ENCODE assay signal across 23 cellular contexts in genomic region chr5:115858396-115858795, GRCh38. TPM values are rescaled to one million over a fixed set of nuclear protein-coding genes. Genes with fewer than 3 reads are reported as not detected.
DNase-seq lines count a peak whose midpoint lies in the region; ATAC-seq and TF ChIP-seq lines count a peak whose summit lies in the region.
"Had no signal": no experiment of that assay in that cellular context is flagged by ENCODE, and none has a peak within 500 bp of the region (broad histone marks: within the 10 kb centered on the region; RNA-seq: fewer than 3 reads in every experiment).

No MANE protein-coding gene starts in this region.

- H3K27me3 ChIP-seq in ACC112 (ENCODE audit: insufficient read depth, low read length): no peaks in the 10 kb centered on the region
- H3K27me3 ChIP-seq in RWPE2 (ENCODE audit: insufficient read depth, poor library complexity, severe bottlenecking): no peaks in the 10 kb centered on the region
- H3K27me3 ChIP-seq in hepatocyte: no peaks in the 10 kb centered on the region
- H3K27me3 ChIP-seq in SK-N-SH (ENCODE audit: insufficient read depth): no peaks in the 10 kb centered on the region
- H3K27me3 ChIP-seq: dorsolateral prefrontal cortex had no signal

- H3K36me3 ChIP-seq in ACC112 (ENCODE audit: insufficient read depth, low read length): peaks cover 8% of the 10 kb centered on the region; the same call in 1 of the 2 replicates
- H3K36me3 ChIP-seq in RWPE2 (ENCODE audit: low read depth): no peaks in the 10 kb centered on the region
- no peaks in the 10 kb centered on the region for H3K36me3 ChIP-seq in hepatocyte (replicated peaks; ENCODE audit: insufficient read depth, low read depth)
- H3K36me3 ChIP-seq in SK-N-SH (replicated peaks in 1 of 2; ENCODE audit: control insufficient read depth in 1 of 2, insufficient read depth in 2 of 2, low read length in 1 of 2): no peaks in the 10 kb centered on the region

- H3K4me1 Mint-ChIP-seq in immature natural killer cell: peaks cover 7 to 24% of the 10 kb centered on the region in 2 donors

- H3K79me2 ChIP-seq in ACC112 (ENCODE audit: control insufficient read depth, insufficient read depth, low read length, unreplicated experiment): peaks cover 73% of the 10 kb centered on the region
- peaks cover 99% of the 10 kb centered on the region for H3K79me2 ChIP-seq in hepatocyte
- peaks cover 88% of the 10 kb centered on the region for H3K79me2 ChIP-seq in SK-N-SH (ENCODE audit: insufficient read depth)

- H3K36me3 Mint-ChIP-seq in immature natural killer cell: peaks cover 4 to 5% (median 4%) of the 10 kb centered on the region in 3 donors

- CTCF ChIA-PET in SK-N-SH (lab: Yijun Ruan, JAX): interaction anchor here (1.2 kb wide), 1 partner anchor 16 kb away, joined by 3 read pairs; no protein-coding TSS in a partner anchor

- H3K4me2 ChIP-seq in hepatocyte: no peak overlapping the region
- H3K4me2 ChIP-seq in SK-N-SH: no peak overlapping the region

- peaks cover 21% of the 10 kb centered on the region for H3K4me1 ChIP-seq in ACC112 (ENCODE audit: control insufficient read depth, insufficient read depth, low read length, unreplicated experiment)
- peaks cover 19% of the 10 kb centered on the region for H3K4me1 ChIP-seq in RWPE2 (ENCODE audit: insufficient read depth, poor library complexity, severe bottlenecking)
- peaks cover 24% of the 10 kb centered on the region for H3K4me1 ChIP-seq in hepatocyte (ENCODE audit: insufficient read depth)
- H3K4me1 ChIP-seq in SK-N-SH (ENCODE audit: control insufficient read depth in 1 of 2, insufficient read depth in 2 of 2, low read depth in 1 of 2, low read length in 1 of 2): peaks cover 0 to 14% of the 10 kb centered on the region in 2 experiments; a peak in 3 of 4 replicates

- H3K9me3 ChIP-seq in RWPE2 (ENCODE audit: severe bottlenecking) (no peaks in the 10 kb centered on the region), hepatocyte (ENCODE audit: low read depth) (no peaks in the 10 kb centered on the region), SK-N-SH (no peaks in the 10 kb centered on the region)

- H3K27me3 Mint-ChIP-seq in immature natural killer cell (ENCODE audit: low read depth in 3 of 3): peaks cover 0 to 4% (median 1%) of the 10 kb centered on the region in 3 donors
- H3K27me3 Mint-ChIP-seq: activated CD4-positive, alpha-beta T cell treated with anti-CD3 and anti-CD28 coated beads, Interleukin-2, amount 10 ng/mL, durations not matched to agents 24 days and 14 days; naive thymus-derived CD4-positive, alpha-beta T cell; stimulated activated naive CD8-positive, alpha-beta T cell treated with anti-CD3 and anti-CD28 coated beads, Interleukin-15, Interleukin-2, amounts not matched to agents 100 ng/mL and 50 ng/mL, for 24 hours had no signal

- WGBS in hepatocyte (ENCODE audit: low lambda C conversion rate, missing lambda C conversion rate): 99% methylated on average over 3 of the region's 3 CpGs
- 92% methylated on average over 3 of the region's 3 CpGs for WGBS in SK-N-SH (ENCODE audit: low lambda C conversion rate)

- no peak for TF ChIP-seq CTCF in RWPE2 (IDR thresholded peaks at IDR 0.05; ENCODE audit: poor library complexity, severe bottlenecking)
- no peak for TF ChIP-seq CTCF in hepatocyte (IDR thresholded peaks at IDR 0.05; ENCODE audit: poor library complexity)
- TF ChIP-seq CTCF in SK-N-SH (IDR thresholded peaks at IDR 0.05): no peak

- H4K20me1 ChIP-seq in hepatocyte (ENCODE audit: insufficient read depth, poor library complexity, severe bottlenecking): peaks cover 30% of the 10 kb centered on the region
- peaks cover 20% of the 10 kb centered on the region for H4K20me1 ChIP-seq in SK-N-SH (ENCODE audit: insufficient read depth)

- H3K9ac ChIP-seq in SK-N-SH: no peak overlapping the region

- H2AFZ ChIP-seq in ACC112 (ENCODE audit: low read length, unreplicated experiment) (no peak overlapping the region), hepatocyte (no peak overlapping the region), SK-N-SH (ENCODE audit: low read depth) (no peak overlapping the region)

- H3K4me3 Mint-ChIP-seq in immature natural killer cell: peak overlapping the region; percentile 59 to 72 (median 65)
- H3K4me3 Mint-ChIP-seq: activated CD4-positive, alpha-beta T cell treated with anti-CD3 and anti-CD28 coated beads, Interleukin-2, amount 10 ng/mL, durations not matched to agents 24 days and 14 days; stimulated activated naive CD8-positive, alpha-beta T cell treated with anti-CD3 and anti-CD28 coated beads, Interleukin-15, Interleukin-2, amounts not matched to agents 100 ng/mL and 50 ng/mL, for 24 hours had no signal

- H3K27ac ChIP-seq in ACC112 (ENCODE audit: low read depth, low read length) (peak overlapping the region; percentile 54), RWPE2 (ENCODE audit: poor library complexity, severe bottlenecking) (peak overlapping the region; percentile 20), hepatocyte (no peak overlapping the region), SK-N-SH (ENCODE audit: low read depth in 2 of 2, low read length in 1 of 2) (peak overlapping the region in 1 of 2 experiments; percentile 25; a peak in 1 of 4 replicates)
- H3K27ac ChIP-seq: skin epidermis had no signal

- no peak for TF ChIP-seq EP300 in SK-N-SH (IDR thresholded peaks at IDR 0.05; ENCODE audit: borderline replicate concordance in 1 of 2, low read depth in 1 of 2, low read length in 1 of 2)

- POLR2A ChIA-PET in SK-N-SH (lab: Yijun Ruan, JAX): no interaction called here

- peak; percentile 48 for ATAC-seq in GM18498 (IDR thresholded peaks at IDR 0.05; ENCODE audit: unreplicated experiment)
- ATAC-seq in RWPE2 (ENCODE audit: low read depth): no peak
- ATAC-seq in GM18502 (IDR thresholded peaks at IDR 0.05; ENCODE audit: poor library complexity, unreplicated experiment): no peak
- ATAC-seq: esophagus mucosa; naive thymus-derived CD4-positive, alpha-beta T cell had no signal

- H3K4me3 ChIP-seq in ACC112 (ENCODE audit: low read depth, low read length) (peak overlapping the region; percentile 31; the same call in 1 of the 2 replicates), RWPE2 (ENCODE audit: severe bottlenecking) (no peak overlapping the region), hepatocyte (no peak overlapping the region), SK-N-SH (ENCODE audit: low read depth in 2 of 2, low read length in 1 of 2) (no peak overlapping the region)
- H3K4me3 ChIP-seq: dorsolateral prefrontal cortex, skin epidermis had no signal

- TF ChIP-seq RAD21 in SK-N-SH (IDR thresholded peaks at IDR 0.05; ENCODE audit: low read length): no peak

- H3K9me3 Mint-ChIP-seq in immature natural killer cell: no peaks in the 10 kb centered on the region

- peak overlapping the region in 5 of 6 donors; percentile 21 to 73 (median 62) for H3K27ac Mint-ChIP-seq in immature natural killer cell
- H3K27ac Mint-ChIP-seq: activated CD4-positive, alpha-beta T cell treated with anti-CD3 and anti-CD28 coated beads, Interleukin-2, amount 10 ng/mL, durations not matched to agents 24 days and 14 days; stimulated activated naive CD8-positive, alpha-beta T cell treated with anti-CD3 and anti-CD28 coated beads, Interleukin-15, Interleukin-2, amounts not matched to agents 100 ng/mL and 50 ng/mL, for 24 hours had no signal

- DNase-seq in RWPE2 (ENCODE audit: low spot score) (no peak), immature natural killer cell (no peak), SW 1271 (lab: John Stamatoyannopoulos, UW) (no peak), hepatocyte (ENCODE audit: low spot score) (no peak), SK-N-SH (no peak)
- DNase-seq: activated CD4-positive, alpha-beta T cell treated with anti-CD3 and anti-CD28 coated beads, Interleukin-2, amount 10 ng/mL, durations not matched to agents 24 days and 14 days; activated gamma-delta T cell treated with Interleukin-2 at 50 U/mL for 16 hours; caudate nucleus; DND-41; dorsolateral prefrontal cortex; hypothalamus; MM.1S; naive thymus-derived CD4-positive, alpha-beta T cell; NCI-H1694; Right ventricle myocardium superior; trophoblast cell had no signal

- no peaks in the 10 kb centered on the region for H3K9me2 ChIP-seq in hepatocyte (replicated peaks; ENCODE audit: insufficient read depth)
- H3K9me2 ChIP-seq in SK-N-SH: no peaks in the 10 kb centered on the region

- H3F3A ChIP-seq in SK-N-SH (replicated peaks; ENCODE audit: insufficient read depth): peaks cover 4% of the 10 kb centered on the region

TF ChIP-seq in SK-N-SH, 30 proteins besides CTCF, POLR2A, EP300 and RAD21 (continues in another document):
- TF ChIP-seq FOXJ3 (CRISPR knock-in tag; IDR thresholded peaks at IDR 0.05): no peak

RNA-seq across cellular contexts. Expression of gene AP3S1, which starts 16.7 kb away (rescaled TPM):
- 10 to 100 TPM; 63.7 to 96.1 (median 71.7) TPM for polyA plus RNA-seq in immature natural killer cell
- total RNA-seq in hepatocyte: 122 and 362 TPM in 2 replicates
- 130 and 148 TPM in 2 replicates for polyA plus RNA-seq in hepatocyte
- 21.6 and 26.3 TPM in 2 replicates for polyA plus RNA-seq in SK-N-SH (2012; rRNA removed)
- polyA plus RNA-seq in SK-N-SH (2012; cell fraction: cytosol; rRNA removed): 39.6 and 64.4 TPM in 2 replicates
- polyA plus RNA-seq in SK-N-SH (2012; cell fraction: nucleus; rRNA removed): 4.2 and 7.4 TPM in 2 replicates

RNA-seq across cellular contexts. Expression of gene ATG12, which starts 17.0 kb away (rescaled TPM):
- polyA plus RNA-seq in immature natural killer cell (100 to 1,000 TPM in 2 of 3 donors, 10 to 100 TPM in 1; 91.5 to 140 (median 130) TPM), hepatocyte (65.3 and 66.0 TPM in 2 replicates), SK-N-SH (2012; rRNA removed) (29.1 and 39.0 TPM in 2 replicates)
- 48.3 and 85.7 TPM in 2 replicates for total RNA-seq in hepatocyte
- polyA plus RNA-seq in SK-N-SH (2012; cell fraction: cytosol; rRNA removed): 47.3 and 68.6 TPM in 2 replicates
- 16.3 and 35.2 TPM in 2 replicates for polyA plus RNA-seq in SK-N-SH (2012; cell fraction: nucleus; rRNA removed)

RNA-seq across cellular contexts. Expression of gene CDO1, which starts 41.9 kb away (rescaled TPM):
- not detected for polyA plus RNA-seq in immature natural killer cell
- total RNA-seq in hepatocyte: 29.5 and 29.8 TPM in 2 replicates
- polyA plus RNA-seq in hepatocyte: 8.4 and 17.5 TPM in 2 replicates
- 2.9 and 3.1 TPM in 2 replicates for polyA plus RNA-seq in SK-N-SH (2012; rRNA removed)
- 2.8 and 3.0 TPM in 2 replicates for polyA plus RNA-seq in SK-N-SH (2012; cell fraction: cytosol; rRNA removed)
- 2.4 and 6.1 TPM in 2 replicates for polyA plus RNA-seq in SK-N-SH (2012; cell fraction: nucleus; rRNA removed)
- total RNA-seq: lung microvascular endothelial cell had no signal
- polyA plus RNA-seq: naive thymus-derived CD4-positive, alpha-beta T cell had no signal
